ENCODE assay signal across 22 cellular contexts in the genomic region with DNA sequence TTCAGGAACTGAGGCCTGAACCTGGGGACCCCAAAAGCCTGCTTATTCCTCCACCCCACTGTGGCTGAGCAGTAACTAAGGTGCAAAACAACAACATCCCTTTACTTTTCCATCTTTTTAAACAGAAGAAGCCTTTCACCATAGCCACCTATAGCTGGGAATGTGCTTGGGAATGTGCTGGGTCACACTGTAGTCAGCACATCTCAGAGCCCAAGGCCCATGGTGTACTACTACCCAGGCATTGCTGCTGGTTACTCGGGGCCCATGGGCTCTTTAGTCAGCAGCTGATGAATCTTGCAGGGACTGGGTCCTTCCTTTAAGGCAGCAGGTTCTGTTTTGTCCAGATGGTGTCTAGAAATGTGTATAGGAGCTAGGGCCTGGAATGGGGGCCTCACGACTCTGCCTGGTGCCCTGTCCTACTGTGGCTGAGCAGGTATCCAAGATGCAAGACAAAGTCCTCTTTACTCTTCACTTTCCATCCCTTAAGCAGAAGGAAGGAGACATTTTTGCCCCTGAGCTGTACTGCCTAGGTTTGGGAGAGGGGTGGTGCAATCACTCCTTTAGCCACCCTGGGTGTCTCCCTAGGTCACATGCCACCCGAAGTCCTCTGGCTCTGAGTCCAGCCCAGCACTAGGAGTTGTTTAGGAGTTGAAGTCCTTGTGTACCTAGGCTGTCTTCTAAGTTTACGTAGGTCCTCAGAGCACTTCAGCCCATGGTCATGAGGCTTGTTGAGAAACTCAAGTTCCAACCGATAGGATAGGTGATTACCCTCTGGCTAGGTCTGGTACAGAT.
DNase-seq lines count a peak whose midpoint lies in the region; ATAC-seq and TF ChIP-seq lines count a peak whose summit lies in the region.
"Had no signal": no experiment of that assay in that cellular context is flagged by ENCODE, and none has a peak within 500 bp of the region (broad histone marks: within the 10 kb centered on the region; RNA-seq: fewer than 3 reads in every experiment).

No MANE protein-coding gene starts in this region.

- no peak overlapping the region for H3K27ac ChIP-seq in foreskin keratinocyte
- H3K27ac ChIP-seq: C4-2B, coronary artery, parathyroid adenoma, right lobe of liver, RWPE1 had no signal

- no peaks in the 10 kb centered on the region for H3K27me3 ChIP-seq in foreskin keratinocyte
- H3K27me3 ChIP-seq: right lobe of liver had no signal

- POLR2A ChIA-PET in activated CD4-positive, alpha-beta memory T cell treated with anti-CD3 and anti-CD28 coated beads, Interleukin-2, amount 10 ng/mL, durations not matched to agents 7 days and 5 days (lab: Charles Lee) = interaction anchor here (0.5 to 1.2 kb wide), 2 partner anchors 13 to 116 kb away, joined by 3 read pairs; no protein-coding TSS in a partner anchor
- POLR2A ChIA-PET in activated CD4-positive, alpha-beta memory T cell treated with anti-CD3 and anti-CD28 coated beads for 36 hours (lab: Charles Lee) = no interaction called here

- H3K27ac Mint-ChIP-seq in activated CD4-positive, alpha-beta memory T cell treated with anti-CD3 and anti-CD28 coated beads, Interleukin-2, amount 10 ng/mL, durations not matched to agents 7 days and 5 days = peak overlapping the region; percentile 78
- H3K27ac Mint-ChIP-seq in activated CD4-positive, alpha-beta memory T cell treated with anti-CD3 and anti-CD28 coated beads for 36 hours = no peak overlapping the region
- H3K27ac Mint-ChIP-seq in progenitor cell of endocrine pancreas = peak overlapping the region; percentile 68
- H3K27ac Mint-ChIP-seq: activated CD4-positive, alpha-beta T cell treated with anti-CD3 and anti-CD28 coated beads for 36 hours had no signal

- DNase-seq in activated CD4-positive, alpha-beta memory T cell treated with anti-CD3 and anti-CD28 coated beads, Interleukin-2, amount 10 ng/mL, durations not matched to agents 7 days and 5 days = no peak
- no peak for DNase-seq in activated CD4-positive, alpha-beta memory T cell treated with anti-CD3 and anti-CD28 coated beads for 36 hours
- peak; percentile 7 for DNase-seq in HT1080 (ENCODE audit: low read depth)
- DNase-seq in foreskin keratinocyte = no peak
- DNase-seq in progenitor cell of endocrine pancreas (ENCODE audit: low spot score, unreplicated experiment) = no peak
- no peak for DNase-seq in UCSD-AML1 (lab: John Stamatoyannopoulos, UW; ENCODE audit: unreplicated experiment)
- no peak for DNase-seq in hepatic stellate cell (ENCODE audit: low spot score)
- DNase-seq: ACHN; activated gamma-delta T cell; amniotic stem cell; GOT3; MM.1S; naive thymus-derived CD8-positive, alpha-beta T cell; NCI-H187; NCI-H69; right lobe of liver had no signal

- no peak for TF ChIP-seq CTCF in foreskin keratinocyte (conservative IDR thresholded peaks at IDR 0.05)
- no peak for TF ChIP-seq CTCF in progenitor cell of endocrine pancreas (IDR thresholded peaks at IDR 0.05; ENCODE audit: unreplicated experiment)

- H3K4me1 ChIP-seq in foreskin keratinocyte = no peaks in the 10 kb centered on the region
- H3K4me1 ChIP-seq: parathyroid adenoma, right lobe of liver had no signal

- peak; percentile 36 for ATAC-seq in foreskin keratinocyte
- ATAC-seq in GM18861 (IDR thresholded peaks at IDR 0.05; ENCODE audit: unreplicated experiment) = no peak
- ATAC-seq: naive thymus-derived CD8-positive, alpha-beta T cell had no signal

- no peaks in the 10 kb centered on the region for H3K27me3 Mint-ChIP-seq in activated CD4-positive, alpha-beta memory T cell treated with anti-CD3 and anti-CD28 coated beads, Interleukin-2, amount 10 ng/mL, durations not matched to agents 7 days and 5 days
- no peaks in the 10 kb centered on the region for H3K27me3 Mint-ChIP-seq in activated CD4-positive, alpha-beta memory T cell treated with anti-CD3 and anti-CD28 coated beads for 36 hours
- no peaks in the 10 kb centered on the region for H3K27me3 Mint-ChIP-seq in progenitor cell of endocrine pancreas
- H3K27me3 Mint-ChIP-seq: activated CD4-positive, alpha-beta T cell treated with anti-CD3 and anti-CD28 coated beads for 36 hours; naive thymus-derived CD8-positive, alpha-beta T cell had no signal

- intact Hi-C loops in activated CD4-positive, alpha-beta memory T cell treated with anti-CD3 and anti-CD28 coated beads for 36 hours (cut with micrococcal nuclease) = no loop called here

- CTCF ChIA-PET in activated CD4-positive, alpha-beta memory T cell treated with anti-CD3 and anti-CD28 coated beads, Interleukin-2, amount 10 ng/mL, durations not matched to agents 7 days and 5 days (lab: Charles Lee) = no interaction called here
- CTCF ChIA-PET in activated CD4-positive, alpha-beta memory T cell treated with anti-CD3 and anti-CD28 coated beads for 36 hours (lab: Charles Lee) = interaction anchor here (0.6 kb wide), 1 partner anchor 74 kb away, joined by 4 read pairs; no protein-coding TSS in a partner anchor

- H3K9me3 Mint-ChIP-seq in activated CD4-positive, alpha-beta memory T cell treated with anti-CD3 and anti-CD28 coated beads, Interleukin-2, amount 10 ng/mL, durations not matched to agents 7 days and 5 days = no peaks in the 10 kb centered on the region
- no peaks in the 10 kb centered on the region for H3K9me3 Mint-ChIP-seq in activated CD4-positive, alpha-beta memory T cell treated with anti-CD3 and anti-CD28 coated beads for 36 hours
- no peaks in the 10 kb centered on the region for H3K9me3 Mint-ChIP-seq in progenitor cell of endocrine pancreas (ENCODE audit: low read depth)
- H3K9me3 Mint-ChIP-seq: naive thymus-derived CD8-positive, alpha-beta T cell had no signal

- H3K4me3 Mint-ChIP-seq in activated CD4-positive, alpha-beta memory T cell treated with anti-CD3 and anti-CD28 coated beads, Interleukin-2, amount 10 ng/mL, durations not matched to agents 7 days and 5 days = no peak overlapping the region
- no peak overlapping the region for H3K4me3 Mint-ChIP-seq in activated CD4-positive, alpha-beta memory T cell treated with anti-CD3 and anti-CD28 coated beads for 36 hours
- no peak overlapping the region for H3K4me3 Mint-ChIP-seq in progenitor cell of endocrine pancreas (ENCODE audit: low read depth)
- H3K4me3 Mint-ChIP-seq: activated CD4-positive, alpha-beta T cell treated with anti-CD3 and anti-CD28 coated beads for 36 hours; naive thymus-derived CD8-positive, alpha-beta T cell had no signal

- peaks cover 17% of the 10 kb centered on the region for H3K4me1 Mint-ChIP-seq in activated CD4-positive, alpha-beta memory T cell treated with anti-CD3 and anti-CD28 coated beads, Interleukin-2, amount 10 ng/mL, durations not matched to agents 7 days and 5 days
- no peaks in the 10 kb centered on the region for H3K4me1 Mint-ChIP-seq in activated CD4-positive, alpha-beta memory T cell treated with anti-CD3 and anti-CD28 coated beads for 36 hours (ENCODE audit: low read depth)
- H3K4me1 Mint-ChIP-seq in progenitor cell of endocrine pancreas (ENCODE audit: low read depth) = peaks cover 7% of the 10 kb centered on the region

- peaks cover 10% of the 10 kb centered on the region for H3K36me3 Mint-ChIP-seq in activated CD4-positive, alpha-beta memory T cell treated with anti-CD3 and anti-CD28 coated beads, Interleukin-2, amount 10 ng/mL, durations not matched to agents 7 days and 5 days (ENCODE audit: low read depth)
- peaks cover 9% of the 10 kb centered on the region for H3K36me3 Mint-ChIP-seq in activated CD4-positive, alpha-beta memory T cell treated with anti-CD3 and anti-CD28 coated beads for 36 hours
- H3K36me3 Mint-ChIP-seq in progenitor cell of endocrine pancreas (ENCODE audit: insufficient read depth) = peaks cover 11% of the 10 kb centered on the region
